In the genomic region with DNA sequence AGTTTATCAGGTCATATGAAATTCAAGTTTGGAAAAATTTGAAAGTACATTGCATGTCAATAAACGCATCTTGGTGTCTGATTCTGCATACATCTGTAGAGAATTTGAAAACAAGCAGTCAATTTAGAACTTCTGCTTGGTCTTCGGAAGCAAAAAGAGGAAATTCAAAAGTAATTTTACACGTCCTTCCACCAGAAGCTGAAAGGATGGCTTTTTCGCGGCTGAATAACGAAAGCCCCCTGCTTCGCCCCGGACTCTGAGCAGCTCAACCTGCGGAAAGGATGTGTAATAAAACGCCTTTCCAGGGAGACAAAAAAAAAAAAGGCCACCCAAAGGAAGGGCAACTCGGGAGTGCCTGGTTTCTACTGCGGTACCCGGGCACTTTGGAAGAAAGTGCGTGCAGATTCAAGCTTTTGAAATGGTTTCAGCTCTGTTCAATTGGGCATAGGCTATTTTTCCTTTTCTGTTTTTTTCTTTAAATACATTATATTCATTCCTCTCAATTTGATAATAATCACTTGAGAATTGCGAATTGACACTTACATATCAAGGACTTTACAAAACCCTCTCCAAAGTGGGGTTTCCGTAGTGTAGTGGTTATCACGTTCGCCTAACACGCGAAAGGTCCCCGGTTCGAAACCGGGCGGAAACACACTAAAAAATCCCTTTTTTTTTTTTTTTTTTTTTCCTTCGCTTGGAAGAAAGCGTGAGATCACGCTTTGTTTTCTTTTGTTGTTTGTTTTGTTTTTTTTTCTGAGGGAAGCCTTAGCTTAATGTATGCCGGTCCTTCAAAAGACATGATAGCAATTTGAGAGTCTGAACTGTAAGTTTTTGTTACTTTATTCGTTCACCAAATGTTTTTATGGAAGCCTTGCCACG, we compare ENCODE assay signal across 8 cellular contexts. TPM values are rescaled to one million over a fixed set of nuclear protein-coding genes. Genes with fewer than 3 reads are reported as not detected.
A peak's percentile ranks its signal among the peaks of the same experiment; 100 is the strongest.
DNase-seq lines count a peak whose midpoint lies in the region; ATAC-seq, FAIRE-seq and TF ChIP-seq lines count a peak whose summit lies in the region.

No MANE protein-coding gene starts in this region.

- peak overlapping the region; percentile 90 for H2AFZ ChIP-seq in keratinocyte (ENCODE audit: control insufficient read depth, low read length)

- H3K27me3 ChIP-seq in keratinocyte (ENCODE audit: control insufficient read depth, extremely low read depth, insufficient read depth, low read length), result no peaks in the 10 kb centered on the region

- H3K4me1 Mint-ChIP-seq in Calu3 (ENCODE audit: low read depth, unreplicated experiment), result peaks cover 17% of the 10 kb centered on the region
- H3K4me1 Mint-ChIP-seq in activated B cell treated with CpG ODN at 0.5 μM for 24 hours, result peaks cover 45% of the 10 kb centered on the region

- H3K79me2 ChIP-seq in keratinocyte (ENCODE audit: control insufficient read depth, insufficient read depth, low read length), result peaks cover 32% of the 10 kb centered on the region

- H3K9me3 Mint-ChIP-seq in Calu3 (ENCODE audit: low read depth, unreplicated experiment), result no peaks in the 10 kb centered on the region
- H3K9me3 Mint-ChIP-seq in activated B cell treated with CpG ODN at 0.5 μM for 24 hours, result no peaks in the 10 kb centered on the region

- H3K27ac Mint-ChIP-seq in Calu3 (ENCODE audit: unreplicated experiment) (peak overlapping the region; percentile 97), activated B cell treated with CpG ODN at 0.5 μM for 24 hours (peak overlapping the region; percentile 99)

- CTCF ChIA-PET in Calu3 (lab: Charles Lee) (interaction anchor here (0.6 to 1.1 kb wide), 3 partner anchors 585 to 1394 kb away, joined by 3 to 5 read pairs (median 4); no protein-coding TSS in a partner anchor), activated B cell treated with CpG ODN at 0.5 μM for 24 hours (lab: Charles Lee) (interaction anchor here (0.7 to 3.1 kb wide), 7 partner anchors 9 to 93 kb away, joined by 3 to 17 read pairs (median 3); no protein-coding TSS in a partner anchor)

- peak overlapping the region; percentile 98 for H3K27ac ChIP-seq in keratinocyte (ENCODE audit: control insufficient read depth, insufficient read depth, low read length)

- peak overlapping the region; percentile 75 to 97 (median 76) for H3K4me3 ChIP-seq in keratinocyte (ENCODE audit: control insufficient read depth in 2 of 3, extremely low read depth in 1 of 3, insufficient read depth in 2 of 3, low read depth in 1 of 3, low read length in 3 of 3)

- BruUV-seq in Calu3 (replicated peaks; lab: Mats Ljungman, UMichigan), result no TSS peak

- H3K4me3 Mint-ChIP-seq in Calu3 (ENCODE audit: low read depth, unreplicated experiment), result peak overlapping the region; percentile 96
- H3K4me3 Mint-ChIP-seq in activated B cell treated with CpG ODN at 0.5 μM for 24 hours, result peak overlapping the region; percentile 99

- no peaks in the 10 kb centered on the region for H3K9me3 ChIP-seq in keratinocyte (ENCODE audit: control insufficient read depth, low read depth, low read length)

- DNase-seq in Calu3, result peak; percentile 77
- DNase-seq in NCI-H345 treated with DMSO at 0.1 percent for 48 hours (lab: John Stamatoyannopoulos, UW; ENCODE audit: unreplicated experiment), result peak; percentile 69
- peak; percentile 40 for DNase-seq in activated B cell treated with CpG ODN at 0.5 μM for 24 hours
- DNase-seq in cerebellum (ENCODE audit: low spot score), result peak; percentile 59
- peak; percentile 33 for DNase-seq in keratinocyte (ENCODE audit: low read depth, low spot score)
- peak; percentile 28 to 39 for DNase-seq in stimulated activated CD4-positive, alpha-beta T cell treated with anti-CD3 and anti-CD28 coated beads, Interleukin-15, amount 100 ng/mL, for 1 hour (ENCODE audit: low read depth in 1 of 2, low spot score in 1 of 2)

- dilution Hi-C loops in keratinocyte (cut with MboI; ENCODE audit: extremely low pct_ligation_motif_present, low sequenced_read_pairs), result no loop called here

- ATAC-seq in HG02885 (IDR thresholded peaks at IDR 0.05; ENCODE audit: poor library complexity, unreplicated experiment) (peak; percentile 14), activated B cell treated with CpG ODN at 0.5 μM for 24 hours (ENCODE audit: low read depth) (peak; percentile 11), GM19463 (IDR thresholded peaks at IDR 0.05; ENCODE audit: unreplicated experiment) (no peak)

- H3K36me3 ChIP-seq in keratinocyte (ENCODE audit: control insufficient read depth in 2 of 2, extremely low read depth in 1 of 2, insufficient read depth in 2 of 2, low read length in 2 of 2), result peaks cover 3 to 12% of the 10 kb centered on the region in 2 experiments

- POLR2A ChIA-PET in activated B cell treated with CpG ODN at 0.5 μM for 24 hours (lab: Charles Lee), result interaction anchor here (0.6 to 3.7 kb wide), 31 partner anchors 8 to 1098 kb away, joined by 3 to 86 read pairs (median 7); a partner anchor contains a TSS

- H3K9ac ChIP-seq in keratinocyte (ENCODE audit: control insufficient read depth, extremely low read depth, insufficient read depth, low read length), result peak overlapping the region; percentile 99

- intact Hi-C loops in Calu3 (cut with micrococcal nuclease; ENCODE audit: unreplicated experiment), result loop anchor here (5.0 kb wide), 2 partner anchors 100 to 275 kb away; no protein-coding TSS in a partner anchor
- intact Hi-C loops in activated B cell treated with CpG ODN at 0.5 μM for 24 hours (cut with micrococcal nuclease), result loop anchor here (1.0 to 2.0 kb wide), 5 partner anchors 65 to 1677 kb away; a partner anchor contains a TSS

- no peaks in the 10 kb centered on the region for H3K9me1 ChIP-seq in keratinocyte (ENCODE audit: control insufficient read depth, extremely low read depth, insufficient read depth, low read length)

- peak overlapping the region; percentile 93 for H3K4me2 ChIP-seq in keratinocyte (ENCODE audit: control insufficient read depth, extremely low read depth, insufficient read depth, low read depth, low read length)

- H3K4me1 ChIP-seq in keratinocyte (ENCODE audit: control insufficient read depth, extremely low read depth, insufficient read depth, low read length), result peaks cover 18% of the 10 kb centered on the region

- peak; percentile 13 for FAIRE-seq in keratinocyte (lab: Jason Lieb, UNC)

- no peaks in the 10 kb centered on the region for H4K20me1 ChIP-seq in keratinocyte (ENCODE audit: control insufficient read depth, extremely low read depth, insufficient read depth, low read length)

- H3K36me3 Mint-ChIP-seq in Calu3 (ENCODE audit: insufficient read depth, unreplicated experiment) (peaks cover 68% of the 10 kb centered on the region), activated B cell treated with CpG ODN at 0.5 μM for 24 hours (ENCODE audit: low read depth) (peaks cover 44% of the 10 kb centered on the region)

- no peak for TF ChIP-seq CTCF in Calu3 (IDR thresholded peaks at IDR 0.05; ENCODE audit: unreplicated experiment)
- no peak for TF ChIP-seq CTCF in activated B cell treated with CpG ODN at 0.5 μM for 24 hours (IDR thresholded peaks at IDR 0.05)
- TF ChIP-seq CTCF in keratinocyte (optimal IDR thresholded peaks at IDR 0.05 in 1 of 3, IDR thresholded peaks at IDR 0.05 in 1 of 3, conservative IDR thresholded peaks at IDR 0.05 in 1 of 3; ENCODE audit: extremely low read depth in 1 of 3, insufficient read depth in 2 of 3, low read length in 3 of 3), result no peak

- no peaks in the 10 kb centered on the region for H3K27me3 Mint-ChIP-seq in Calu3 (ENCODE audit: unreplicated experiment)
- H3K27me3 Mint-ChIP-seq in activated B cell treated with CpG ODN at 0.5 μM for 24 hours, result no peaks in the 10 kb centered on the region

RNA-seq across cellular contexts. Expression of a gene that starts 1.3 kb away (rescaled TPM):
- total RNA-seq in Calu3 (2022) (19.9 and 22.9 TPM in 2 replicates), activated B cell treated with CpG ODN at 0.5 μM for 24 hours (23.9 and 24.8 TPM in 2 replicates), cerebellum (30.9 TPM)
- 10.0 to 16.9 TPM (median 11.2 TPM) in 3 replicates for polyA plus RNA-seq in keratinocyte
- 38.1 TPM for polyA plus RNA-seq in keratinocyte (2011; ENCODE audit: low read depth)
- polyA plus RNA-seq in keratinocyte (2011; cell fraction: cytosol; rRNA removed), result 5.7 and 14.9 TPM in 2 replicates
- polyA plus RNA-seq in keratinocyte (2011; cell fraction: nucleus; rRNA removed), result 16.0 and 19.2 TPM in 2 replicates
- 7.6 and 10.9 TPM in 2 replicates for polyA plus RNA-seq in keratinocyte (2012; ENCODE audit: low replicate concordance)
- polyA minus RNA-seq in keratinocyte, result 2.0 to 15.9 TPM (median 6.7 TPM) in 3 replicates
- polyA minus RNA-seq in keratinocyte (2011; cell fraction: cytosol; rRNA and poly(A)+ RNA removed), result 6.7 TPM
- polyA minus RNA-seq in keratinocyte (2011; cell fraction: nucleus; rRNA and poly(A)+ RNA removed), result 8.7 and 11.4 TPM in 2 replicates

RNA-seq across cellular contexts. Expression of a gene that starts 2.5 kb away (rescaled TPM):
- total RNA-seq in Calu3 (2022) (2.2 and 2.5 TPM in 2 replicates), activated B cell treated with CpG ODN at 0.5 μM for 24 hours (0.42 and 0.49 TPM in 2 replicates), cerebellum (4.5 TPM)
- polyA plus RNA-seq in keratinocyte, result 2.5 to 3.4 TPM (median 2.9 TPM) in 3 replicates
- 0.17 TPM for polyA plus RNA-seq in keratinocyte (2011; ENCODE audit: low read depth)
- polyA plus RNA-seq in keratinocyte (2011; cell fraction: cytosol; rRNA removed), result 2.5 and 3.2 TPM in 2 replicates
- 3.0 and 3.3 TPM in 2 replicates for polyA plus RNA-seq in keratinocyte (2011; cell fraction: nucleus; rRNA removed)
- polyA plus RNA-seq in keratinocyte (2012; ENCODE audit: low replicate concordance), result 0.75 and 4.5 TPM in 2 replicates
- 0.59 to 2.9 TPM (median 0.74 TPM) in 3 replicates for polyA minus RNA-seq in keratinocyte
- 1.5 TPM for polyA minus RNA-seq in keratinocyte (2011; cell fraction: cytosol; rRNA and poly(A)+ RNA removed)
- polyA minus RNA-seq in keratinocyte (2011; cell fraction: nucleus; rRNA and poly(A)+ RNA removed), result 1.8 and 3.2 TPM in 2 replicates

RNA-seq across cellular contexts. Expression of a gene that starts 7.0 kb away (rescaled TPM):
- total RNA-seq in Calu3 (2022) (4.7 and 11.0 TPM in 2 replicates), activated B cell treated with CpG ODN at 0.5 μM for 24 hours (2.5 and 8.4 TPM in 2 replicates), cerebellum (66.4 TPM)
- polyA plus RNA-seq in keratinocyte, result 0.50 to 1.1 TPM (median 0.69 TPM) in 3 replicates
- polyA plus RNA-seq in keratinocyte (2011; ENCODE audit: low read depth), result not detected
- polyA plus RNA-seq in keratinocyte (2011; cell fraction: cytosol; rRNA removed), result 1.0 TPM in 1 of 2 replicates, not detected in the other
- polyA plus RNA-seq in keratinocyte (2011; cell fraction: nucleus; rRNA removed), result 2.6 and 4.9 TPM in 2 replicates
- 1.4 TPM in 1 of 2 replicates, not detected in the other for polyA plus RNA-seq in keratinocyte (2012; ENCODE audit: low replicate concordance)
- 6.6 to 30.7 TPM (median 9.9 TPM) in 3 replicates for polyA minus RNA-seq in keratinocyte
- polyA minus RNA-seq in keratinocyte (2011; cell fraction: cytosol; rRNA and poly(A)+ RNA removed), result 152 TPM
- 86.3 and 410 TPM in 2 replicates for polyA minus RNA-seq in keratinocyte (2011; cell fraction: nucleus; rRNA and poly(A)+ RNA removed)

RNA-seq across cellular contexts. Expression of a gene that starts 40.8 kb away (rescaled TPM):
- total RNA-seq in Calu3 (2022) (0.27 TPM in 1 of 2 replicates, not detected in the other), activated B cell treated with CpG ODN at 0.5 μM for 24 hours (0.29 and 0.40 TPM in 2 replicates), cerebellum (1.3 TPM)
- not detected in 3 replicates for polyA plus RNA-seq in keratinocyte
- polyA plus RNA-seq in keratinocyte (2011; ENCODE audit: low read depth), result not detected
- polyA plus RNA-seq in keratinocyte (2011; cell fraction: cytosol; rRNA removed), result not detected in 2 replicates
- polyA plus RNA-seq in keratinocyte (2011; cell fraction: nucleus; rRNA removed), result not detected in 2 replicates
- not detected in 2 replicates for polyA plus RNA-seq in keratinocyte (2012; ENCODE audit: low replicate concordance)
- polyA minus RNA-seq in keratinocyte, result not detected in 3 replicates
- polyA minus RNA-seq in keratinocyte (2011; cell fraction: cytosol; rRNA and poly(A)+ RNA removed), result not detected
- not detected in 2 replicates for polyA minus RNA-seq in keratinocyte (2011; cell fraction: nucleus; rRNA and poly(A)+ RNA removed)

RNA-seq across cellular contexts. Expression of a gene that starts 40.8 kb away (rescaled TPM):
- total RNA-seq in Calu3 (2022) (not detected in 2 replicates), activated B cell treated with CpG ODN at 0.5 μM for 24 hours (4.2 and 5.7 TPM in 2 replicates), cerebellum (21.1 TPM)
- polyA plus RNA-seq in keratinocyte, result 0.17 to 0.43 TPM (median 0.36 TPM) in 3 replicates
- not detected for polyA plus RNA-seq in keratinocyte (2011; ENCODE audit: low read depth)
- 0.19 and 0.27 TPM in 2 replicates for polyA plus RNA-seq in keratinocyte (2011; cell fraction: cytosol; rRNA removed)
- polyA plus RNA-seq in keratinocyte (2011; cell fraction: nucleus; rRNA removed), result 0.28 and 0.43 TPM in 2 replicates
- 0.16 and 0.49 TPM in 2 replicates for polyA plus RNA-seq in keratinocyte (2012; ENCODE audit: low replicate concordance)
- 0.03 TPM in 1 of 3 replicates, not detected in the others for polyA minus RNA-seq in keratinocyte
- polyA minus RNA-seq in keratinocyte (2011; cell fraction: cytosol; rRNA and poly(A)+ RNA removed), result not detected
- polyA minus RNA-seq in keratinocyte (2011; cell fraction: nucleus; rRNA and poly(A)+ RNA removed), result 1.3 TPM in 1 of 2 replicates, not detected in the other
